Comparison of ENCODE assay signal across 1 cellular context in genomic region chr9:94870465-94870792, GRCh38.
TF ChIP-seq lines count a peak whose summit lies in the region.

No MANE protein-coding gene starts in this region.

TF ChIP-seq in IMR-90, 13 proteins besides CTCF, POLR2A, EP300 and RAD21 (continued from another document):
- TF ChIP-seq MXI1 (IDR thresholded peaks at IDR 0.05; ENCODE audit: borderline replicate concordance, low read depth, low read length) (no peak), MAZ (IDR thresholded peaks at IDR 0.05; ENCODE audit: borderline replicate concordance, low read depth, low read length) (no peak), MAFK (IDR thresholded peaks at IDR 0.05; ENCODE audit: low read depth, low read length) (no peak), RFX5 (IDR thresholded peaks at IDR 0.05; ENCODE audit: low read depth, low read length) (no peak)
